ENCODE assay signal across 16 cellular contexts in the genomic region with DNA sequence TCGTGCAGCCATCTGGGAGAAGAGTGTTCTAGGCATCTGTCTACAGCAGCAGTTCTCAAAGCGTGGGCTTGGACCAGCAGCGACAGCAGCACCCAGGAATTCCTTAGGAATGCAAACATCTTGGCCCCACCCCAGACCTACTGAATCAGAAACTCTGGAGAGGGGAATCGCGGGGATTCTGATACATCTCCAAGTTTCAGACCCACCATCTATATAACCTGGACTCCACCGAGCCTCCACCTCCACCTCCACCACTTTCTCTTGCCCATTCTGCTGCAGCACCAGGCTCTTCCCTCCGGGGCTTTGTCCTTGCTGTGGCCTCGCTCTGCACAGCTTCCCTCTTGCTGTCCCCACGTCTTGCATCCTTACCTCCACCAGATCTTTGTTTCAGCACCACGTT.
DNase-seq lines count a peak whose midpoint lies in the region; ATAC-seq and TF ChIP-seq lines count a peak whose summit lies in the region.
"Had no signal": no experiment of that assay in that cellular context is flagged by ENCODE, and none has a peak within 500 bp of the region (broad histone marks: within the 10 kb centered on the region; RNA-seq: fewer than 3 reads in every experiment).

No MANE protein-coding gene starts in this region.

- H3K36me3 ChIP-seq in HEK293 (ENCODE audit: control insufficient read depth in 2 of 2, insufficient read depth in 1 of 2, low read length in 2 of 2) (no peaks in the 10 kb centered on the region), adipocyte (ENCODE audit: control insufficient read depth, insufficient read depth, low read length, severe bottlenecking) (no peaks in the 10 kb centered on the region)

- peak; percentile 77 for DNase-seq in AG20443 (ENCODE audit: low spot score)
- peak; percentile 43 for DNase-seq in adipocyte (ENCODE audit: low read depth)
- peak; percentile 6 for DNase-seq in kidney glomerular epithelial cell (lab: John Stamatoyannopoulos, UW)
- no peak for DNase-seq in DMS53 (lab: John Stamatoyannopoulos, UW)
- DNase-seq: activated CD8-positive, alpha-beta memory T cell treated with anti-CD3 and anti-CD28 coated beads, Interleukin-2, amount 10 ng/mL, durations not matched to agents 7 days and 5 days; activated effector memory CD4-positive, alpha-beta T cell treated with Interleukin-2 at 50 U/mL for 16 hours; NCI-H1417 treated with DMSO at 0.1 percent for 48 hours; T-helper 17 cell had no signal

- no peak for TF ChIP-seq CTCF in HEK293 (tag by site-specific recombination; IDR thresholded peaks at IDR 0.05)

- H3K4me1 ChIP-seq in HEK293 (ENCODE audit: control insufficient read depth, insufficient read depth, low read length): no peaks in the 10 kb centered on the region
- H3K4me1 ChIP-seq in adipocyte (ENCODE audit: control insufficient read depth, insufficient read depth, low read length): peaks cover 10% of the 10 kb centered on the region

- POLR2A ChIA-PET in HEK293 (lab: Yijun Ruan, JAX): no interaction called here

- H3K27me3 ChIP-seq in adipocyte (replicated peaks; ENCODE audit: control insufficient read depth, insufficient read depth, low read length): peaks cover 2% of the 10 kb centered on the region

- no peaks in the 10 kb centered on the region for H3K9me3 ChIP-seq in HEK293 (ENCODE audit: control insufficient read depth, insufficient read depth, low read depth, low read length)
- no peaks in the 10 kb centered on the region for H3K9me3 ChIP-seq in adipocyte (ENCODE audit: control insufficient read depth, low read length)

- H3K4me3 ChIP-seq in HEK293 (ENCODE audit: low read depth, low read length) (no peak overlapping the region), adipocyte (ENCODE audit: low read length) (no peak overlapping the region)

- CTCF ChIA-PET in HEK293 (lab: Yijun Ruan, JAX): interaction anchor here (0.7 kb wide), 1 partner anchor 45 kb away, joined by 4 read pairs; no protein-coding TSS in a partner anchor

- ATAC-seq in HG02610 (IDR thresholded peaks at IDR 0.05; ENCODE audit: unreplicated experiment) (no peak), HG03469 (IDR thresholded peaks at IDR 0.05; ENCODE audit: unreplicated experiment) (no peak), HG03342 (IDR thresholded peaks at IDR 0.05; ENCODE audit: unreplicated experiment) (no peak)
- ATAC-seq: activated CD4-positive, CD25-positive, alpha-beta regulatory T cell treated with anti-CD3 and anti-CD28 coated beads, Interleukin-2, amount 50 U/mL, for 24 hours; activated CD8-positive, alpha-beta memory T cell treated with anti-CD3 and anti-CD28 coated beads, Interleukin-2, amount 10 ng/mL, durations not matched to agents 7 days and 5 days; Right ventricle myocardium inferior; T-helper 17 cell had no signal

- no peak overlapping the region for H3K9ac ChIP-seq in adipocyte (ENCODE audit: low read length)
- H3K9ac ChIP-seq: KMS-11 had no signal

- H3K27ac ChIP-seq in HEK293 (ENCODE audit: extremely low read depth, low read depth, low read length): no peak overlapping the region
- H3K27ac ChIP-seq: HL-60, KMS-11 had no signal

TF ChIP-seq in HEK293, 187 proteins besides CTCF, POLR2A, EP300 and RAD21:
- TF ChIP-seq, protein P1, sequence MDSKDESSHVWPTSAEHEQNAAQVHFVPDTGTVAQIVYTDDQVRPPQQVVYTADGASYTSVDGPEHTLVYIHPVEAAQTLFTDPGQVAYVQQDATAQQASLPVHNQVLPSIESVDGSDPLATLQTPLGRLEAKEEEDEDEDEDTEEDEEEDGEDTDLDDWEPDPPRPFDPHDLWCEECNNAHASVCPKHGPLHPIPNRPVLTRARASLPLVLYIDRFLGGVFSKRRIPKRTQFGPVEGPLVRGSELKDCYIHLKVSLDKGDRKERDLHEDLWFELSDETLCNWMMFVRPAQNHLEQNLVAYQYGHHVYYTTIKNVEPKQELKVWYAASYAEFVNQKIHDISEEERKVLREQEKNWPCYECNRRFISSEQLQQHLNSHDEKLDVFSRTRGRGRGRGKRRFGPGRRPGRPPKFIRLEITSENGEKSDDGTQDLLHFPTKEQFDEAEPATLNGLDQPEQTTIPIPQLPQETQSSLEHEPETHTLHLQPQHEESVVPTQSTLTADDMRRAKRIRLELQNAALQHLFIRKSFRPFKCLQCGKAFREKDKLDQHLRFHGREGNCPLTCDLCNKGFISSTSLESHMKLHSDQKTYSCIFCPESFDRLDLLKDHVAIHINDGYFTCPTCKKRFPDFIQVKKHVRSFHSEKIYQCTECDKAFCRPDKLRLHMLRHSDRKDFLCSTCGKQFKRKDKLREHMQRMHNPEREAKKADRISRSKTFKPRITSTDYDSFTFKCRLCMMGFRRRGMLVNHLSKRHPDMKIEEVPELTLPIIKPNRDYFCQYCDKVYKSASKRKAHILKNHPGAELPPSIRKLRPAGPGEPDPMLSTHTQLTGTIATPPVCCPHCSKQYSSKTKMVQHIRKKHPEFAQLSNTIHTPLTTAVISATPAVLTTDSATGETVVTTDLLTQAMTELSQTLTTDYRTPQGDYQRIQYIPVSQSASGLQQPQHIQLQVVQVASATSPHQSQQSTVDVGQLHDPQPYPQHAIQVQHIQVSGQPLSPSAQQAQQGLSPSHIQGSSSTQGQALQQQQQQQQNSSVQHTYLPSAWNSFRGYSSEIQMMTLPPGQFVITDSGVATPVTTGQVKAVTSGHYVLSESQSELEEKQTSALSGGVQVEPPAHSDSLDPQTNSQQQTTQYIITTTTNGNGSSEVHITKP (tag by site-specific recombination; IDR thresholded peaks at IDR 0.05): peak; percentile 77
- TF ChIP-seq, protein P2, sequence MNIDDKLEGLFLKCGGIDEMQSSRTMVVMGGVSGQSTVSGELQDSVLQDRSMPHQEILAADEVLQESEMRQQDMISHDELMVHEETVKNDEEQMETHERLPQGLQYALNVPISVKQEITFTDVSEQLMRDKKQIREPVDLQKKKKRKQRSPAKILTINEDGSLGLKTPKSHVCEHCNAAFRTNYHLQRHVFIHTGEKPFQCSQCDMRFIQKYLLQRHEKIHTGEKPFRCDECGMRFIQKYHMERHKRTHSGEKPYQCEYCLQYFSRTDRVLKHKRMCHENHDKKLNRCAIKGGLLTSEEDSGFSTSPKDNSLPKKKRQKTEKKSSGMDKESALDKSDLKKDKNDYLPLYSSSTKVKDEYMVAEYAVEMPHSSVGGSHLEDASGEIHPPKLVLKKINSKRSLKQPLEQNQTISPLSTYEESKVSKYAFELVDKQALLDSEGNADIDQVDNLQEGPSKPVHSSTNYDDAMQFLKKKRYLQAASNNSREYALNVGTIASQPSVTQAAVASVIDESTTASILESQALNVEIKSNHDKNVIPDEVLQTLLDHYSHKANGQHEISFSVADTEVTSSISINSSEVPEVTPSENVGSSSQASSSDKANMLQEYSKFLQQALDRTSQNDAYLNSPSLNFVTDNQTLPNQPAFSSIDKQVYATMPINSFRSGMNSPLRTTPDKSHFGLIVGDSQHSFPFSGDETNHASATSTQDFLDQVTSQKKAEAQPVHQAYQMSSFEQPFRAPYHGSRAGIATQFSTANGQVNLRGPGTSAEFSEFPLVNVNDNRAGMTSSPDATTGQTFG (tag by site-specific recombination; IDR thresholded peaks at IDR 0.05; ENCODE audit: borderline replicate concordance): no peak
